1 cellular context compared by ENCODE assay signal in the genomic region with DNA sequence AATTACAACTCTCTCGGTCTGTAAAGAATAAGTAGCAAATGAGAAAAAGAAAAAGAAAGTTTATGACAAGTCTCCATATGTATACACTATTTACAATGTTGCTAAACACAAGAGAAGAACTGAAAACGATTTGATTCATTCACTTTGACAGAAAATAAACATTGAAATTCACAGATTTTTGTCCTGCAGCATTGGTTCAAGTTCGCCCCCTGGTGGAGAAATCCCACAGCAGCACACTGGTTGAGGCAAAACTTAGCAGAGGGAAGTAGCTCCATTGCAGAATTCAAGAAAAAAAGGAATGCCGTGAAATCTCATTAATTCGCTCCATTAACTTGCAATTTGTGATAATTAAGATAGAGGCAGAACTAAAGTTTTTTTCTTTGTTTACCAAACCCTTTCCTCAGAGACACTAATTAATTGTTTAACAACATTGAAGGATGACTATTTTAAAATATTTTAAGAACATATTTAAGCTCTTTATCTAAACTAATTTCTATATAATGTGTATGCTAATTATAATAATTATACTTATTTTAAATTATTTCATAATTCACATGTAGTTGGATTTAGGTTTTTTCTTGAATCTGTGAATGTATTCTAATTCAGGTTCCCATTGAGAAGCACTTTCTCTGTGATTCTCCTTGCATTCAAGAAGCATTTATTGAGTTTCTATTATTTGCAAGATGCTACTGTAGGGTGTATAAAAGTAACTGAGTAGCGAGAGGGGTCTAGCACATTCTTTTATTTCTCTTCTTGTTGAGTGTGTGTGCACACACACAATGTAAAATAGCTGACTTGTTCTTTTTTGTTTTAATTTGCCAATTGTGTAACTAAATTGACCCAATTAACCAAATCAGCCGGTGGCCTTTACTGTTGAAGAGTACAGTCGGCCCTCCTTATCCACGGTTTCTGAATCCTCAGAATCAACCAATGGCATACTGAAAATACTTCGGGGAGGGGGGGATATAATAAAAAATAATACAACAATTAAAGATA.
A peak's percentile ranks its signal among the peaks of the same experiment; 100 is the strongest.
TF ChIP-seq lines count a peak whose summit lies in the region.

No MANE protein-coding gene starts in this region.

TF ChIP-seq in HepG2, 621 proteins besides CTCF, POLR2A, EP300 and RAD21 (continued from another document):
- TF ChIP-seq MAFK (conservative IDR thresholded peaks at IDR 0.05 in 1 of 2, IDR thresholded peaks at IDR 0.05 in 1 of 2; ENCODE audit: low read length in 2 of 2) (peak; percentile 74 to 80; a peak in 3 of 4 replicates), STAG1 (CRISPR knock-in tag; IDR thresholded peaks at IDR 0.05) (peak; percentile 73), JARID2 (CRISPR knock-in tag; IDR thresholded peaks at IDR 0.05; ENCODE audit: insufficient replicate concordance) (no peak), MAFF (IDR thresholded peaks at IDR 0.05; ENCODE audit: low read depth, low read length) (peak; percentile 77), XRCC5 (optimal IDR thresholded peaks at IDR 0.05; ENCODE audit: low read length) (peak; percentile 53), GFI1 (CRISPR knock-in tag; IDR thresholded peaks at IDR 0.05; ENCODE audit: borderline replicate concordance) (peak; percentile 41; the same call in 1 of the 2 replicates), ZNF891 (CRISPR knock-in tag; IDR thresholded peaks at IDR 0.05) (no peak)
